ENCODE assay signal across 1 cellular context in genomic region chr15:27532358-27532757, GRCh38.
A peak's percentile ranks its signal among the peaks of the same experiment; 100 is the strongest.
TF ChIP-seq lines count a peak whose summit lies in the region.

No MANE protein-coding gene starts in this region.

TF ChIP-seq in K562, 482 proteins besides CTCF, POLR2A, EP300 and RAD21 (continued from another document and continues in another):
- TF ChIP-seq ZHX1 (conservative IDR thresholded peaks at IDR 0.05; ENCODE audit: low read length) (no peak), BHLHE40 (IDR thresholded peaks at IDR 0.05; ENCODE audit: low read length) (no peak), ZNF143 (CRISPR knock-in tag; IDR thresholded peaks at IDR 0.05) (no peak), CBFA2T3 (IDR thresholded peaks at IDR 0.05) (peak; percentile 90), MYNN (IDR thresholded peaks at IDR 0.05) (no peak), MYNN (CRISPR knock-in tag; IDR thresholded peaks at IDR 0.05) (no peak), WHSC1 (IDR thresholded peaks at IDR 0.05; ENCODE audit: low read length) (no peak), ZFP1 (CRISPR knock-in tag; IDR thresholded peaks at IDR 0.05) (peak; percentile 93), GTF2E2 (tag; IDR thresholded peaks at IDR 0.05) (no peak), CXXC5 (CRISPR knock-in tag; IDR thresholded peaks at IDR 0.05) (peak; percentile 13; the same call in 1 of the 2 replicates), STAT5A (IDR thresholded peaks at IDR 0.05; ENCODE audit: borderline replicate concordance, low read length) (peak; percentile 52), GABPB1 (CRISPR knock-in tag; IDR thresholded peaks at IDR 0.05) (no peak), JUNB (CRISPR knock-in tag; conservative IDR thresholded peaks at IDR 0.05) (no peak), HIVEP1 (CRISPR knock-in tag; IDR thresholded peaks at IDR 0.05) (no peak), JUND (IDR thresholded peaks at IDR 0.05; ENCODE audit: borderline replicate concordance, low read depth, low read length) (peak; percentile 8; the same call in 1 of the 2 replicates), JUND (tag; IDR thresholded peaks at IDR 0.05; ENCODE audit: borderline replicate concordance, low read depth, low read length) (no peak), TCF3 (CRISPR knock-in tag; IDR thresholded peaks at IDR 0.05) (peak; percentile 82), NFXL1 (CRISPR knock-in tag; IDR thresholded peaks at IDR 0.05) (no peak), CHD7 (IDR thresholded peaks at IDR 0.05; ENCODE audit: low read depth, low read length) (no peak), HNRNPH1 (optimal IDR thresholded peaks at IDR 0.05; ENCODE audit: low read depth, low read length) (no peak), NCOR1 (IDR thresholded peaks at IDR 0.05) (peak; percentile 55), ATF4 (CRISPR knock-in tag; IDR thresholded peaks at IDR 0.05) (no peak), L3MBTL2 (IDR thresholded peaks at IDR 0.05) (peak; percentile 69; the same call in 1 of the 2 replicates), ZFP91 (CRISPR knock-in tag; IDR thresholded peaks at IDR 0.05) (no peak), SNRNP70 (optimal IDR thresholded peaks at IDR 0.05; ENCODE audit: low read depth, low read length) (no peak), TRIM25 (IDR thresholded peaks at IDR 0.05; ENCODE audit: borderline replicate concordance) (no peak), SMARCA4 (IDR thresholded peaks at IDR 0.05) (peak; percentile 84), CAMTA2 (CRISPR knock-in tag; conservative IDR thresholded peaks at IDR 0.05) (no peak), TRIM28 (IDR thresholded peaks at IDR 0.05) (peak; percentile 71; the same call in 1 of the 2 replicates), ZNF589 (CRISPR knock-in tag; IDR thresholded peaks at IDR 0.05; ENCODE audit: low read depth) (no peak), TBL1XR1 (IDR thresholded peaks at IDR 0.05; ENCODE audit: low read length in 2 of 2) (peak in 1 of 2 experiments; percentile 39; a peak in 1 of 4 replicates), NFIC (IDR thresholded peaks at IDR 0.05) (0 out of 2 replicates have a peak, but pooled peaks have one; percentile 18), CREM (IDR thresholded peaks at IDR 0.05; ENCODE audit: low read depth) (0 out of 2 replicates have a peak, but pooled peaks have one; percentile 13), PML (IDR thresholded peaks at IDR 0.05; ENCODE audit: low read length) (0 out of 2 replicates have a peak, but pooled peaks have one; percentile 27), ZNF140 (CRISPR knock-in tag; IDR thresholded peaks at IDR 0.05) (no peak)
- TF ChIP-seq, protein P1, sequence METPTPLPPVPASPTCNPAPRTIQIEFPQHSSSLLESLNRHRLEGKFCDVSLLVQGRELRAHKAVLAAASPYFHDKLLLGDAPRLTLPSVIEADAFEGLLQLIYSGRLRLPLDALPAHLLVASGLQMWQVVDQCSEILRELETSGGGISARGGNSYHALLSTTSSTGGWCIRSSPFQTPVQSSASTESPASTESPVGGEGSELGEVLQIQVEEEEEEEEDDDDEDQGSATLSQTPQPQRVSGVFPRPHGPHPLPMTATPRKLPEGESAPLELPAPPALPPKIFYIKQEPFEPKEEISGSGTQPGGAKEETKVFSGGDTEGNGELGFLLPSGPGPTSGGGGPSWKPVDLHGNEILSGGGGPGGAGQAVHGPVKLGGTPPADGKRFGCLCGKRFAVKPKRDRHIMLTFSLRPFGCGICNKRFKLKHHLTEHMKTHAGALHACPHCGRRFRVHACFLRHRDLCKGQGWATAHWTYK (CRISPR knock-in tag; IDR thresholded peaks at IDR 0.05) = no peak
- TF ChIP-seq, protein P2, sequence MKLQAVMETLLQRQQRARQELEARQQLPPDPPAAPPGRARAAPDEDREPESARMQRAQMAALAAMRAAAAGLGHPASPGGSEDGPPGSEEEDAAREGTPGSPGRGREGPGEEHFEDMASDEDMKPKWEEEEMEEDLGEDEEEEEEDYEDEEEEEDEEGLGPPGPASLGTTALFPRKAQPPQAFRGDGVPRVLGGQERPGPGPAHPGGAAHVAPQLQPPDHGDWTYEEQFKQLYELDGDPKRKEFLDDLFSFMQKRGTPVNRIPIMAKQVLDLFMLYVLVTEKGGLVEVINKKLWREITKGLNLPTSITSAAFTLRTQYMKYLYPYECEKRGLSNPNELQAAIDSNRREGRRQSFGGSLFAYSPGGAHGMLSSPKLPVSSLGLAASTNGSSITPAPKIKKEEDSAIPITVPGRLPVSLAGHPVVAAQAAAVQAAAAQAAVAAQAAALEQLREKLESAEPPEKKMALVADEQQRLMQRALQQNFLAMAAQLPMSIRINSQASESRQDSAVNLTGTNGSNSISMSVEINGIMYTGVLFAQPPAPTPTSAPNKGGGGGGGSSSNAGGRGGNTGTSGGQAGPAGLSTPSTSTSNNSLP (IDR thresholded peaks at IDR 0.05; ENCODE audit: borderline replicate concordance, low read depth, low read length) = peak; percentile 67; the same call in 1 of the 2 replicates
